ENCODE assay signal across 9 cellular contexts in genomic region chr14:105312973-105313372, GRCh38. TPM values are rescaled to one million over a fixed set of nuclear protein-coding genes. Genes with fewer than 3 reads are reported as not detected.
DNase-seq lines count a peak whose midpoint lies in the region; ATAC-seq and TF ChIP-seq lines count a peak whose summit lies in the region.
"Had no signal": no experiment of that assay in that cellular context is flagged by ENCODE, and none has a peak within 500 bp of the region (broad histone marks: within the 10 kb centered on the region; RNA-seq: fewer than 3 reads in every experiment).

No MANE protein-coding gene starts in this region.

- no peaks in the 10 kb centered on the region for H3K27me3 Mint-ChIP-seq in central memory CD8-positive, alpha-beta T cell
- H3K27me3 Mint-ChIP-seq in natural killer cell treated with Interleukin-12 subunit alpha and Interleukin-12 subunit beta and Interleukin-15 and Interleukin-18, amount 100 ng/mL, for 72 hours = no peaks in the 10 kb centered on the region

- H3K9me3 Mint-ChIP-seq in central memory CD8-positive, alpha-beta T cell = no peaks in the 10 kb centered on the region
- no peaks in the 10 kb centered on the region for H3K9me3 Mint-ChIP-seq in natural killer cell treated with Interleukin-12 subunit alpha and Interleukin-12 subunit beta and Interleukin-15 and Interleukin-18, amount 100 ng/mL, for 72 hours

- WGBS in right cardiac atrium = 90% methylated on average over 13 of the region's 13 CpGs

- TF ChIP-seq CTCF in uterus (IDR thresholded peaks at IDR 0.05) = no peak

- H3K36me3 ChIP-seq in uterus = no peaks in the 10 kb centered on the region

- H3K4me3 ChIP-seq in right cardiac atrium (ENCODE audit: low read length) (no peak overlapping the region), uterus (no peak overlapping the region)

- no peaks in the 10 kb centered on the region for H3K27me3 ChIP-seq in right cardiac atrium (ENCODE audit: control insufficient read depth, insufficient read depth)
- H3K27me3 ChIP-seq in uterus = no peaks in the 10 kb centered on the region

- peaks cover 4% of the 10 kb centered on the region for H3K36me3 Mint-ChIP-seq in central memory CD8-positive, alpha-beta T cell (ENCODE audit: insufficient read depth)
- H3K36me3 Mint-ChIP-seq in natural killer cell treated with Interleukin-12 subunit alpha and Interleukin-12 subunit beta and Interleukin-15 and Interleukin-18, amount 100 ng/mL, for 72 hours = no peaks in the 10 kb centered on the region

- ATAC-seq in right cardiac atrium (no peak), left ventricle myocardium superior (no peak), GM18519 (IDR thresholded peaks at IDR 0.05; ENCODE audit: low FRiP score, unreplicated experiment) (no peak), HG03039 (IDR thresholded peaks at IDR 0.05; ENCODE audit: unreplicated experiment) (no peak)
- no peak for ATAC-seq in central memory CD8-positive, alpha-beta T cell (replicated peaks; ENCODE audit: extremely low read depth, poor library complexity, severe bottlenecking)
- no peak for ATAC-seq in natural killer cell treated with Interleukin-12 subunit alpha and Interleukin-12 subunit beta and Interleukin-15 and Interleukin-18, amount 100 ng/mL, for 72 hours

- intact Hi-C loops in right cardiac atrium (cut with DNase I) = no loop called here
- intact Hi-C loops in left ventricle myocardium superior (cut with micrococcal nuclease) = no loop called here
- intact Hi-C loops in uterus (cut with DNase I; ENCODE audit: low total_unique reads) = no loop called here

- peaks cover 21% of the 10 kb centered on the region for H3K4me1 Mint-ChIP-seq in central memory CD8-positive, alpha-beta T cell
- peaks cover 8 to 9% of the 10 kb centered on the region in 2 donors for H3K4me1 Mint-ChIP-seq in natural killer cell treated with Interleukin-12 subunit alpha and Interleukin-12 subunit beta and Interleukin-15 and Interleukin-18, amount 100 ng/mL, for 72 hours (ENCODE audit: low read depth in 2 of 2)

- H3K27ac Mint-ChIP-seq in central memory CD8-positive, alpha-beta T cell (ENCODE audit: low read depth) = peak overlapping the region; percentile 83
- peak overlapping the region; percentile 77 to 88 for H3K27ac Mint-ChIP-seq in natural killer cell treated with Interleukin-12 subunit alpha and Interleukin-12 subunit beta and Interleukin-15 and Interleukin-18, amount 100 ng/mL, for 72 hours

- H3K4me1 ChIP-seq in right cardiac atrium (ENCODE audit: control insufficient read depth, insufficient read depth, low read length) (peaks cover 7% of the 10 kb centered on the region), uterus (peaks cover 0 to 21% of the 10 kb centered on the region in 2 donors)

- H3K27ac ChIP-seq in right cardiac atrium (ENCODE audit: low read length) = no peak overlapping the region
- H3K27ac ChIP-seq in uterus = peak overlapping the region; percentile 94 to 96

- H3K9me3 ChIP-seq in right cardiac atrium (ENCODE audit: control insufficient read depth, low read length) (no peaks in the 10 kb centered on the region), uterus (no peaks in the 10 kb centered on the region)

- DNase-seq in right cardiac atrium (peak in 2 of 3 donors; percentile 59), left ventricle myocardium superior (no peak), uterus (no peak)
- no peak for DNase-seq in central memory CD8-positive, alpha-beta T cell (ENCODE audit: low spot score in 2 of 2)
- DNase-seq in natural killer cell treated with Interleukin-12 subunit alpha and Interleukin-12 subunit beta and Interleukin-15 and Interleukin-18, amount 100 ng/mL, for 72 hours (ENCODE audit: low spot score) = no peak
- no peak for DNase-seq in stimulated activated CD8-positive, alpha-beta memory T cell treated with anti-CD3 and anti-CD28 coated beads, Interleukin-4, amount 100 ng/mL, for 48 hours
- DNase-seq: NCI-H2227 treated with DMSO at 0.1 percent for 48 hours had no signal

- peak overlapping the region; percentile 77 for H3K4me3 Mint-ChIP-seq in central memory CD8-positive, alpha-beta T cell
- H3K4me3 Mint-ChIP-seq in natural killer cell treated with Interleukin-12 subunit alpha and Interleukin-12 subunit beta and Interleukin-15 and Interleukin-18, amount 100 ng/mL, for 72 hours = peak overlapping the region; percentile 84

- no peak for TF ChIP-seq POLR2A in uterus (IDR thresholded peaks at IDR 0.05)

RNA-seq across cellular contexts. Expression of gene PACS2, which starts 1.6 kb away (rescaled TPM):
- total RNA-seq in right cardiac atrium (10 to 100 TPM; 50.6 to 67.0 (median 64.4) TPM), left ventricle myocardium superior (76.2 TPM), uterus (100 to 1,000 TPM in 1 of 4 donors, 10 to 100 TPM in 3; 37.1 to 116 (median 52.2) TPM)
- 63.0 TPM for polyA plus RNA-seq in right cardiac atrium
- total RNA-seq in natural killer cell treated with Interleukin-12 subunit alpha and Interleukin-12 subunit beta and Interleukin-15 and Interleukin-18, amount 100 ng/mL, for 72 hours = 10 to 100 TPM; 24.9 to 26.3 TPM

RNA-seq across cellular contexts. Expression of gene BRF1, which starts 12.2 kb away (rescaled TPM):
- total RNA-seq in right cardiac atrium (10 to 100 TPM; 18.1 to 21.1 (median 18.4) TPM), left ventricle myocardium superior (20.3 TPM), uterus (10 to 100 TPM in 3 of 4 donors, 1 to 10 TPM in 1; 9.7 to 77.7 (median 61.3) TPM)
- polyA plus RNA-seq in right cardiac atrium = 17.9 TPM
- 10 to 100 TPM; 43.4 to 76.5 TPM for total RNA-seq in natural killer cell treated with Interleukin-12 subunit alpha and Interleukin-12 subunit beta and Interleukin-15 and Interleukin-18, amount 100 ng/mL, for 72 hours

Comparison
In these comparisons a context has a peak if more than half of its experiments do, and no peak if none do; other contexts are left out.
1. DNase-seq: peak in right cardiac atrium (2 of 3); none in left ventricle myocardium superior (single experiment), central memory CD8-positive, alpha-beta T cell (0 of 2), natural killer cell treated with Interleukin-12 subunit alpha and Interleukin-12 subunit beta and Interleukin-15 and Interleukin-18, amount 100 ng/mL, for 72 hours (single experiment), uterus (0 of 2) and stimulated activated CD8-positive, alpha-beta memory T cell treated with anti-CD3 and anti-CD28 coated beads, Interleukin-4, amount 100 ng/mL, for 48 hours (single experiment).